Comparison of ENCODE assay signal across 16 cellular contexts in the genomic region with DNA sequence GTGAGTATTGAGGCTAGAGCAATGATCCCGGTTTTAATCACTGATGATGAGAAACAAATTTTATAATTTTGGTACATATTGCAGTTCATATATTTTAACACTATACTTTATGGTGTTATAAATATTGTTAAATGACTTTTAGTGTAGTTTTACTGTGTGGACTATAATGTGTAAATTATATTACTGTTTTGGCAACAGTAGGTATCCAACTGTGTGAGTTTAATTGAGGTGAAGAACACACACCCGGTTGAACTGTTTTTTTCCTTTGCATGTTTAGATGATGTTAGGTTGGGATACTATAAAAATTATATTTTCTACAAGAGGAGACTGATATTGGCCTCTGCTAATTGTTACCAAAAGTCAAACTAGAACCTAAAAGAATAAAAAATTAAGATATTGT.
DNase-seq lines count a peak whose midpoint lies in the region; ATAC-seq, FAIRE-seq and TF ChIP-seq lines count a peak whose summit lies in the region.
"Had no signal": no experiment of that assay in that cellular context is flagged by ENCODE, and none has a peak within 500 bp of the region (broad histone marks: within the 10 kb centered on the region; RNA-seq: fewer than 3 reads in every experiment).

No MANE protein-coding gene starts in this region.

- H3K9me3 Mint-ChIP-seq in endothelial cell (ENCODE audit: unreplicated experiment) = no peaks in the 10 kb centered on the region
- no peaks in the 10 kb centered on the region for H3K9me3 Mint-ChIP-seq in MCF 10A (ENCODE audit: unreplicated experiment)
- H3K9me3 Mint-ChIP-seq: CD4-positive, alpha-beta memory T cell; WTC11 had no signal

- H3K4me1 ChIP-seq in keratinocyte (ENCODE audit: control insufficient read depth, extremely low read depth, insufficient read depth, low read length) = peaks cover 11% of the 10 kb centered on the region

- H3K36me3 Mint-ChIP-seq in T-helper 17 cell (ENCODE audit: low read depth) (no peaks in the 10 kb centered on the region), endothelial cell (ENCODE audit: low read depth, unreplicated experiment) (no peaks in the 10 kb centered on the region), MCF 10A (ENCODE audit: insufficient read depth, unreplicated experiment) (peaks cover 29% of the 10 kb centered on the region)
- H3K36me3 Mint-ChIP-seq: WTC11 had no signal

- H3K9ac ChIP-seq in keratinocyte (ENCODE audit: control insufficient read depth, extremely low read depth, insufficient read depth, low read length) = no peak overlapping the region

- dilution Hi-C loops in keratinocyte (cut with MboI; ENCODE audit: extremely low pct_ligation_motif_present, low sequenced_read_pairs) = no loop called here

- H3K9me3 ChIP-seq in T-helper 17 cell (ENCODE audit: control insufficient read depth, low read length, poor library complexity, severe bottlenecking) = no peaks in the 10 kb centered on the region
- H3K9me3 ChIP-seq in keratinocyte (ENCODE audit: control insufficient read depth, low read depth, low read length) = no peaks in the 10 kb centered on the region
- H3K9me3 ChIP-seq: esophagus squamous epithelium had no signal

- no peaks in the 10 kb centered on the region for H3K79me2 ChIP-seq in keratinocyte (ENCODE audit: control insufficient read depth, insufficient read depth, low read length)

- intact Hi-C loops in MCF 10A (cut with micrococcal nuclease) = no loop called here

- no peak overlapping the region for H3K4me3 ChIP-seq in keratinocyte (ENCODE audit: control insufficient read depth in 2 of 3, extremely low read depth in 1 of 3, insufficient read depth in 2 of 3, low read depth in 1 of 3, low read length in 3 of 3)
- H3K4me3 ChIP-seq: coronary artery, esophagus squamous epithelium, GM12878 had no signal

- H3K4me3 Mint-ChIP-seq in T-helper 17 cell = peak overlapping the region; percentile 82
- H3K4me3 Mint-ChIP-seq in endothelial cell (ENCODE audit: unreplicated experiment) = no peak overlapping the region
- no peak overlapping the region for H3K4me3 Mint-ChIP-seq in MCF 10A (ENCODE audit: unreplicated experiment)
- H3K4me3 Mint-ChIP-seq: WTC11 had no signal

- H3K27me3 ChIP-seq in keratinocyte (ENCODE audit: control insufficient read depth, extremely low read depth, insufficient read depth, low read length) = no peaks in the 10 kb centered on the region
- H3K27me3 ChIP-seq: esophagus squamous epithelium had no signal

- TF ChIP-seq CTCF in keratinocyte (optimal IDR thresholded peaks at IDR 0.05 in 1 of 3, IDR thresholded peaks at IDR 0.05 in 1 of 3, conservative IDR thresholded peaks at IDR 0.05 in 1 of 3; ENCODE audit: extremely low read depth in 1 of 3, insufficient read depth in 2 of 3, low read length in 3 of 3) (no peak), endothelial cell (IDR thresholded peaks at IDR 0.05; ENCODE audit: unreplicated experiment) (no peak), MCF 10A (IDR thresholded peaks at IDR 0.05; ENCODE audit: unreplicated experiment) (no peak)

- H2AFZ ChIP-seq in keratinocyte (ENCODE audit: control insufficient read depth, low read length) = no peak overlapping the region

- DNase-seq in NCI-H2107 treated with DMSO at 0.1 percent for 48 hours (lab: John Stamatoyannopoulos, UW; ENCODE audit: unreplicated experiment) = peak; percentile 54
- no peak for DNase-seq in NCI-H2107 (lab: John Stamatoyannopoulos, UW)
- no peak for DNase-seq in GM19239 (ENCODE audit: insufficient read length, low spot score)
- DNase-seq in T-helper 17 cell = no peak
- no peak for DNase-seq in keratinocyte (ENCODE audit: low read depth, low spot score)
- DNase-seq in DMS79 (lab: John Stamatoyannopoulos, UW) = no peak
- no peak for DNase-seq in endothelial cell (ENCODE audit: low spot score)
- no peak for DNase-seq in MCF 10A (ENCODE audit: unreplicated experiment)
- DNase-seq: esophagus squamous epithelium, NCI-H345 had no signal

- H3K4me1 Mint-ChIP-seq in T-helper 17 cell = peaks cover 22% of the 10 kb centered on the region
- H3K4me1 Mint-ChIP-seq in endothelial cell (ENCODE audit: unreplicated experiment) = no peaks in the 10 kb centered on the region
- peaks cover 14% of the 10 kb centered on the region for H3K4me1 Mint-ChIP-seq in MCF 10A (ENCODE audit: insufficient read depth, unreplicated experiment)

- POLR2A ChIA-PET in MCF 10A (lab: Yijun Ruan, JAX) = interaction anchor here (0.7 kb wide), 1 partner anchor 169 kb away, joined by 3 read pairs; no protein-coding TSS in a partner anchor

- peak overlapping the region; percentile 79 for H3K27ac Mint-ChIP-seq in T-helper 17 cell
- no peak overlapping the region for H3K27ac Mint-ChIP-seq in endothelial cell (ENCODE audit: unreplicated experiment)
- H3K27ac Mint-ChIP-seq in MCF 10A (ENCODE audit: low read depth, unreplicated experiment) = no peak overlapping the region
- H3K27ac Mint-ChIP-seq: progenitor cell of endocrine pancreas, WTC11 had no signal

- FAIRE-seq in GM19239 (lab: Jason Lieb, UNC) (peak; percentile 59), keratinocyte (lab: Jason Lieb, UNC) (no peak)
- FAIRE-seq: A204.1, GM12878 had no signal

- H3K27me3 Mint-ChIP-seq in T-helper 17 cell (no peaks in the 10 kb centered on the region), endothelial cell (ENCODE audit: unreplicated experiment) (no peaks in the 10 kb centered on the region), MCF 10A (ENCODE audit: insufficient read depth, unreplicated experiment) (no peaks in the 10 kb centered on the region)
- H3K27me3 Mint-ChIP-seq: CD4-positive, alpha-beta memory T cell; progenitor cell of endocrine pancreas had no signal

- no peaks in the 10 kb centered on the region for H3K9me1 ChIP-seq in keratinocyte (ENCODE audit: control insufficient read depth, extremely low read depth, insufficient read depth, low read length)

- peak overlapping the region; percentile 82 for H3K27ac ChIP-seq in keratinocyte (ENCODE audit: control insufficient read depth, insufficient read depth, low read length)
- H3K27ac ChIP-seq: coronary artery, esophagus squamous epithelium had no signal

- no TSS peak for BruUV-seq in MCF 10A (replicated peaks; lab: Mats Ljungman, UMichigan)

- peaks cover 2 to 4% of the 10 kb centered on the region in 2 experiments for H3K36me3 ChIP-seq in keratinocyte (ENCODE audit: control insufficient read depth in 2 of 2, extremely low read depth in 1 of 2, insufficient read depth in 2 of 2, low read length in 2 of 2)

- H4K20me1 ChIP-seq in keratinocyte (ENCODE audit: control insufficient read depth, extremely low read depth, insufficient read depth, low read length) = no peaks in the 10 kb centered on the region

- CTCF ChIA-PET in MCF 10A (lab: Yijun Ruan, JAX) = interaction anchor here (0.6 kb wide), 1 partner anchor 421 kb away, joined by 3 read pairs; no protein-coding TSS in a partner anchor

- ATAC-seq in T-helper 17 cell = no peak

- no peak overlapping the region for H3K4me2 ChIP-seq in keratinocyte (ENCODE audit: control insufficient read depth, extremely low read depth, insufficient read depth, low read depth, low read length)
